16 cellular contexts compared by ENCODE assay signal in the genomic region with DNA sequence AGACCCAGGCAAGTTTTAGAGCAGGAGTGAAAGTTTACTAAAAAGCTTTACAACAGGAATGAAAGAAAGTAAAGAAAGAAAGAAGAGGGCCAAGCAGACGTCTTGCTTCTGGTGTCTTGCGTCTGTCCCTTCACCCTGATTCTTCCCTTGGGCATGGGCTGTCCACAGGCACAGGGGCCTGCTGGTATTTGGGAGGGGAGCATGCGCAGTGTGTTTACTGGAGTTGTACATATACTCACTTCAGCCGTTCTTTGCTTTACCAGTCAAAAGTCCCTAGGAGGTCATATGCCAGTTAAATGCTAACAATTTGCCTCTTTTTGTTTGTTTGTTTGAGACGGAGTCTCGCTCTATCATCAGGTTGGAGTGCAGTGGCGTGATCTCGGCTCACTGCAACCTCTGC.
DNase-seq lines count a peak whose midpoint lies in the region; ATAC-seq, FAIRE-seq and TF ChIP-seq lines count a peak whose summit lies in the region.
"Had no signal": no experiment of that assay in that cellular context is flagged by ENCODE, and none has a peak within 500 bp of the region (broad histone marks: within the 10 kb centered on the region; RNA-seq: fewer than 3 reads in every experiment).

No MANE protein-coding gene starts in this region.

- TF ChIP-seq POLR2A in H1 (IDR thresholded peaks at IDR 0.05; ENCODE audit: control extremely low read depth in 1 of 2, low read depth in 2 of 2, low read length in 2 of 2) (no peak), gastroesophageal sphincter (IDR thresholded peaks at IDR 0.05) (no peak)

- no peak overlapping the region for H4K8ac ChIP-seq in H1 (ENCODE audit: extremely low read depth, insufficient read depth, low read length)
- H4K8ac ChIP-seq in neuronal stem cell (ENCODE audit: low read depth, low read length), result no peak overlapping the region

- no peak for TF ChIP-seq EP300 in H1 (IDR thresholded peaks at IDR 0.05; ENCODE audit: borderline replicate concordance in 1 of 2, low read depth in 2 of 2, low read length in 2 of 2)
- TF ChIP-seq EP300 in gastroesophageal sphincter (IDR thresholded peaks at IDR 0.05), result no peak

- H2BK5ac ChIP-seq in H1 (ENCODE audit: low read depth, low read length), result peak overlapping the region; percentile 47; the same call in 1 of the 2 replicates
- no peak overlapping the region for H2BK5ac ChIP-seq in neuronal stem cell (ENCODE audit: low read length)

- POLR2A ChIA-PET in H1 (lab: Charles Lee; ENCODE audit: partially characterized antibody), result no interaction called here

- peak overlapping the region; percentile 77 for H3K27ac Mint-ChIP-seq in nephron progenitor cell
- H3K27ac Mint-ChIP-seq: CD8-positive, alpha-beta memory T cell had no signal

- no peak for FAIRE-seq in H1 (lab: Jason Lieb, UNC)
- FAIRE-seq: GM19239 had no signal

- H3K4me3 ChIP-seq in HUES64 (ENCODE audit: low read length) (no peak overlapping the region), H1 (ENCODE audit: extremely low read depth in 1 of 4, insufficient read depth in 2 of 4, low read depth in 3 of 4, low read length in 4 of 4) (no peak overlapping the region), gastroesophageal sphincter (no peak overlapping the region), neuronal stem cell (ENCODE audit: low read length in 2 of 2) (no peak overlapping the region)
- H3K4me3 ChIP-seq: BLaER1, HAP-1 had no signal

- peaks cover 24% of the 10 kb centered on the region for H3K4me1 ChIP-seq in HUES64 (ENCODE audit: insufficient read depth, low read length)
- H3K4me1 ChIP-seq in H1 (replicated peaks in 1 of 4; ENCODE audit: control insufficient read depth in 3 of 4, insufficient read depth in 4 of 4, low read length in 3 of 4), result peaks cover 0 to 6% (median 1%) of the 10 kb centered on the region in 4 experiments; a peak in 3 of 7 replicates
- H3K4me1 ChIP-seq in gastroesophageal sphincter, result no peaks in the 10 kb centered on the region
- H3K4me1 ChIP-seq in neuronal stem cell (ENCODE audit: control insufficient read depth in 2 of 2, insufficient read depth in 1 of 2, low read depth in 1 of 2, low read length in 2 of 2), result no peaks in the 10 kb centered on the region
- H3K4me1 ChIP-seq: BLaER1, HAP-1 had no signal

- H3K18ac ChIP-seq in H1 (ENCODE audit: extremely low read depth, low read length), result no peak overlapping the region
- H3K18ac ChIP-seq in neuronal stem cell (ENCODE audit: low read length), result no peak overlapping the region

- H4K20me1 ChIP-seq in H1 (replicated peaks in 1 of 2; ENCODE audit: control insufficient read depth in 1 of 2, insufficient read depth in 2 of 2, low read length in 2 of 2), result no peaks in the 10 kb centered on the region
- H4K20me1 ChIP-seq: BLaER1 had no signal

- H3K36me3 ChIP-seq in HUES64 (ENCODE audit: insufficient read depth, low read length), result no peaks in the 10 kb centered on the region
- no peaks in the 10 kb centered on the region for H3K36me3 ChIP-seq in H1 (ENCODE audit: control insufficient read depth in 2 of 4, insufficient read depth in 4 of 4, low read length in 3 of 4)
- no peaks in the 10 kb centered on the region for H3K36me3 ChIP-seq in gastroesophageal sphincter
- H3K36me3 ChIP-seq in neuronal stem cell (replicated peaks in 1 of 2; ENCODE audit: control insufficient read depth in 2 of 2, insufficient read depth in 2 of 2, low read length in 2 of 2), result no peaks in the 10 kb centered on the region
- H3K36me3 ChIP-seq: BLaER1, HAP-1 had no signal

- H3K4me3 Mint-ChIP-seq in nephron progenitor cell, result no peak overlapping the region
- H3K4me3 Mint-ChIP-seq: CD8-positive, alpha-beta memory T cell had no signal

- H2BK15ac ChIP-seq in H1 (ENCODE audit: low read length) (no peak overlapping the region), neuronal stem cell (ENCODE audit: low read length) (no peak overlapping the region)

- no peak overlapping the region for H3K4me2 ChIP-seq in H1 (ENCODE audit: insufficient read depth in 1 of 2, low read depth in 2 of 2, low read length in 2 of 2)
- no peak overlapping the region for H3K4me2 ChIP-seq in neuronal stem cell (ENCODE audit: insufficient read depth, low read length, poor library complexity, severe bottlenecking)
- H3K4me2 ChIP-seq: BLaER1 had no signal

- no peaks in the 10 kb centered on the region for H3K79me2 ChIP-seq in H1 (ENCODE audit: control insufficient read depth in 1 of 2, insufficient read depth in 2 of 2, low read length in 2 of 2)

- H4K91ac ChIP-seq in H1 (replicated peaks; ENCODE audit: insufficient read length, low read length) (peak overlapping the region; percentile 68), neuronal stem cell (ENCODE audit: low read depth, low read length, poor library complexity) (no peak overlapping the region)

- no peak overlapping the region for H3K4ac ChIP-seq in H1 (replicated peaks; ENCODE audit: insufficient read length, low read depth, low read length)
- no peak overlapping the region for H3K4ac ChIP-seq in neuronal stem cell (ENCODE audit: low read length)

- no peaks in the 10 kb centered on the region for H3K4me1 Mint-ChIP-seq in nephron progenitor cell
- H3K4me1 Mint-ChIP-seq: CD8-positive, alpha-beta memory T cell had no signal

- H3K56ac ChIP-seq in H1 (replicated peaks; ENCODE audit: insufficient read length, low read depth, low read length), result no peak overlapping the region

- H3K27ac ChIP-seq in HUES64 (ENCODE audit: low read depth, low read length) (peak overlapping the region; percentile 38), H1 (ENCODE audit: low read depth, low read length) (no peak overlapping the region), gastroesophageal sphincter (no peak overlapping the region), neuronal stem cell (replicated peaks; ENCODE audit: low read length) (no peak overlapping the region)
- H3K27ac ChIP-seq: BLaER1, HL-60 had no signal

- H4K5ac ChIP-seq in H1 (ENCODE audit: insufficient read length, low read depth, low read length), result no peak overlapping the region

- H3K27me3 Mint-ChIP-seq in nephron progenitor cell (ENCODE audit: low read depth, poor library complexity), result no peaks in the 10 kb centered on the region
- H3K27me3 Mint-ChIP-seq: CD8-positive, alpha-beta memory T cell had no signal

- H3K79me1 ChIP-seq in H1 (ENCODE audit: low read depth, low read length) (no peaks in the 10 kb centered on the region), neuronal stem cell (ENCODE audit: low read depth, low read length) (no peaks in the 10 kb centered on the region)

- TF ChIP-seq CTCF in H1 (IDR thresholded peaks at IDR 0.05; ENCODE audit: control extremely low read depth in 1 of 3, insufficient read depth in 1 of 3, low read depth in 1 of 3, low read length in 3 of 3) (no peak), nephron progenitor cell (IDR thresholded peaks at IDR 0.05) (no peak), gastroesophageal sphincter (IDR thresholded peaks at IDR 0.05) (no peak)

- H3K27me3 ChIP-seq in HUES64 (ENCODE audit: insufficient read depth, low read length) (no peaks in the 10 kb centered on the region), H1 (replicated peaks in 1 of 4; ENCODE audit: control insufficient read depth in 3 of 4, extremely low read depth in 1 of 4, insufficient read depth in 3 of 4, low read length in 3 of 4) (no peaks in the 10 kb centered on the region), gastroesophageal sphincter (no peaks in the 10 kb centered on the region), neuronal stem cell (ENCODE audit: control insufficient read depth in 3 of 3, insufficient read depth in 3 of 3, low read depth in 1 of 3, low read length in 3 of 3) (no peaks in the 10 kb centered on the region)
- H3K27me3 ChIP-seq: BLaER1 had no signal

- no peaks in the 10 kb centered on the region for H3K9me3 ChIP-seq in HUES64 (ENCODE audit: insufficient read depth, low read depth, low read length)
- no peaks in the 10 kb centered on the region for H3K9me3 ChIP-seq in H1 (ENCODE audit: insufficient read depth in 2 of 2, low read depth in 1 of 2, low read length in 1 of 2)
- H3K9me3 ChIP-seq in gastroesophageal sphincter, result peaks cover 0 to 8% (median 0%) of the 10 kb centered on the region in 3 donors
- H3K9me3 ChIP-seq in neuronal stem cell (replicated peaks in 1 of 2; ENCODE audit: control insufficient read depth in 2 of 2, insufficient read depth in 1 of 2, low read depth in 1 of 2, low read length in 2 of 2), result no peaks in the 10 kb centered on the region
- H3K9me3 ChIP-seq: BLaER1, Caco-2, HAP-1 had no signal

- no peak overlapping the region for H2BK20ac ChIP-seq in H1 (ENCODE audit: low read length)

- H3K14ac ChIP-seq in H1 (ENCODE audit: insufficient read length), result no peak overlapping the region
- no peak overlapping the region for H3K14ac ChIP-seq in neuronal stem cell (ENCODE audit: low read length)

- CTCF ChIA-PET in H1 (lab: Charles Lee; ENCODE audit: partially characterized antibody), result interaction anchor here (1.3 kb wide), 1 partner anchor 125 kb away, joined by 5 read pairs; no protein-coding TSS in a partner anchor

- WGBS in HUES64, result 95% methylated on average over 8 of the region's 8 CpGs
- 90% methylated on average over 8 of the region's 8 CpGs; no CpG with 5 or more reads in 1 of the 2 experiments for WGBS in H1 (ENCODE audit: extremely low coverage in 1 of 2, insufficient coverage in 1 of 2, insufficient read length in 1 of 2, insufficient replicate concordance in 2 of 2, low coverage in 1 of 2, low lambda C conversion rate in 2 of 2, missing lambda C conversion rate in 1 of 2), 2 experiments
- 95 to 100% methylated on average over 4 to 8 of the region's 8 CpGs for WGBS in gastroesophageal sphincter (ENCODE audit: low coverage in 1 of 2), 2 donors
- no CpG with 5 or more reads among the region's 8 CpGs for WGBS in neuronal stem cell (ENCODE audit: extremely low coverage in 2 of 2, insufficient read length in 2 of 2, insufficient replicate concordance in 1 of 2), 2 donors

- no peak for TF ChIP-seq RAD21 in H1 (IDR thresholded peaks at IDR 0.05 in 1 of 2, conservative IDR thresholded peaks at IDR 0.05 in 1 of 2; ENCODE audit: low read depth in 2 of 2, low read length in 2 of 2)

- H2AK5ac ChIP-seq in H1 (ENCODE audit: low read depth, low read length) (no peak overlapping the region), neuronal stem cell (ENCODE audit: low read depth, low read length) (no peak overlapping the region)

- H3K23ac ChIP-seq in H1 (ENCODE audit: insufficient read length) (no peak overlapping the region), neuronal stem cell (ENCODE audit: low read depth, low read length, poor library complexity) (no peak overlapping the region)

- H2BK120ac ChIP-seq in H1 (replicated peaks; ENCODE audit: low read depth, low read length) (no peak overlapping the region), neuronal stem cell (ENCODE audit: low read depth, low read length) (no peak overlapping the region)

- no peaks in the 10 kb centered on the region for H3K23me2 ChIP-seq in H1 (ENCODE audit: low read depth, low read length)

- H3K36me3 Mint-ChIP-seq in nephron progenitor cell (ENCODE audit: low read depth), result no peaks in the 10 kb centered on the region
- H3K36me3 Mint-ChIP-seq: CD8-positive, alpha-beta memory T cell had no signal

- H2AFZ ChIP-seq in H1 (ENCODE audit: low read length) (no peak overlapping the region), neuronal stem cell (ENCODE audit: low read length) (no peak overlapping the region)

- no peak for ATAC-seq in gastroesophageal sphincter

- H2BK12ac ChIP-seq in H1 (ENCODE audit: low read depth, low read length) (0 out of 2 replicates have a peak overlapping the region, but pooled peaks have one; percentile 11), neuronal stem cell (ENCODE audit: low read length) (no peak overlapping the region)

- peaks cover 14% of the 10 kb centered on the region for H3K9me3 Mint-ChIP-seq in nephron progenitor cell

- DNase-seq in ELF-1 (ENCODE audit: low read depth, low spot score), result peak; percentile 14
- DNase-seq in H1 (ENCODE audit: low read depth in 1 of 2, low spot score in 2 of 2), result no peak
- DNase-seq in nephron progenitor cell, result no peak
- DNase-seq in NCI-H2171 (lab: John Stamatoyannopoulos, UW), result no peak
- DNase-seq in NCI-H1105 (lab: John Stamatoyannopoulos, UW), result no peak
- DNase-seq in neuronal stem cell (ENCODE audit: low spot score), result no peak
- DNase-seq: Caco-2; CD8-positive, alpha-beta memory T cell; DND-41; GF-D8 had no signal

- H3K9ac ChIP-seq in HUES64 (ENCODE audit: low read depth, low read length), result peak overlapping the region; percentile 35; the same call in 1 of the 2 replicates
- H3K9ac ChIP-seq in H1 (replicated peaks in 1 of 4; ENCODE audit: extremely low read depth in 1 of 4, low read depth in 3 of 4, low read length in 3 of 4), result no peak overlapping the region
- no peak overlapping the region for H3K9ac ChIP-seq in neuronal stem cell (ENCODE audit: low read depth, low read length, poor library complexity)
- H3K9ac ChIP-seq: BLaER1 had no signal
